In genomic region chr9:79571309-79572031, GRCh38 we compare ENCODE assay signal across 1 cellular context.
TF ChIP-seq lines count a peak whose summit lies in the region.

Gene TLE4 (plus strand): TSS chr9:79571965. CDS start chr9:79572791, 826 bp downstream.

TF ChIP-seq in HepG2, 621 proteins besides CTCF, POLR2A, EP300 and RAD21 (continued from another document and continues in another):
- TF ChIP-seq KIAA2018 (CRISPR knock-in tag; IDR thresholded peaks at IDR 0.05; ENCODE audit: borderline replicate concordance) (peak; percentile 96; the same call in 1 of the 2 replicates), ZNF576 (CRISPR knock-in tag; IDR thresholded peaks at IDR 0.05) (no peak), NFYB (CRISPR knock-in tag; IDR thresholded peaks at IDR 0.05) (peak; percentile 94), SP2 (CRISPR knock-in tag; IDR thresholded peaks at IDR 0.05) (peak; percentile 82), NFKB2 (CRISPR knock-in tag; IDR thresholded peaks at IDR 0.05; ENCODE audit: borderline replicate concordance) (0 out of 2 replicates have a peak, but pooled peaks have one; percentile 29), SYNCRIP (IDR thresholded peaks at IDR 0.05; ENCODE audit: insufficient read depth, low read depth, low read length) (no peak), ZFP91 (CRISPR knock-in tag; IDR thresholded peaks at IDR 0.05; ENCODE audit: borderline replicate concordance) (peak; percentile 41; the same call in 1 of the 2 replicates), ZNF574 (CRISPR knock-in tag; IDR thresholded peaks at IDR 0.05) (0 out of 2 replicates have a peak, but pooled peaks have one; percentile 32), YY1 (IDR thresholded peaks at IDR 0.05; ENCODE audit: insufficient read depth, insufficient replicate concordance, low read depth, low read length) (peak; percentile 6), TRIM22 (IDR thresholded peaks at IDR 0.05) (no peak), SP4 (CRISPR knock-in tag; IDR thresholded peaks at IDR 0.05) (peak; percentile 96), CENPT (CRISPR knock-in tag; IDR thresholded peaks at IDR 0.05; ENCODE audit: low read depth) (no peak), HDAC1 (CRISPR knock-in tag; IDR thresholded peaks at IDR 0.05) (peak; percentile 43; the same call in 1 of the 2 replicates), ZNF496 (CRISPR knock-in tag; IDR thresholded peaks at IDR 0.05; ENCODE audit: insufficient replicate concordance) (no peak), TEAD3 (CRISPR knock-in tag; optimal IDR thresholded peaks at IDR 0.05; ENCODE audit: borderline replicate concordance) (peak; percentile 5), HOXA9 (CRISPR knock-in tag; IDR thresholded peaks at IDR 0.05; ENCODE audit: borderline replicate concordance) (no peak), KDM2A (CRISPR knock-in tag; IDR thresholded peaks at IDR 0.05; ENCODE audit: borderline replicate concordance, low read depth) (peak; percentile 45; the same call in 1 of the 2 replicates), CREBL2 (CRISPR knock-in tag; IDR thresholded peaks at IDR 0.05; ENCODE audit: borderline replicate concordance) (no peak), ELF3 (CRISPR knock-in tag; IDR thresholded peaks at IDR 0.05) (no peak), ZNF550 (CRISPR knock-in tag; IDR thresholded peaks at IDR 0.05; ENCODE audit: borderline replicate concordance) (no peak), SAP130 (CRISPR knock-in tag; IDR thresholded peaks at IDR 0.05; ENCODE audit: low read depth) (peak; percentile 86), ARID4A (CRISPR knock-in tag; IDR thresholded peaks at IDR 0.05; ENCODE audit: borderline replicate concordance) (peak; percentile 70; the same call in 1 of the 2 replicates), RFX5 (IDR thresholded peaks at IDR 0.05; ENCODE audit: low read depth, low read length) (0 out of 2 replicates have a peak, but pooled peaks have one; percentile 44), CSRNP1 (CRISPR knock-in tag; IDR thresholded peaks at IDR 0.05) (no peak), HOXA5 (CRISPR knock-in tag; IDR thresholded peaks at IDR 0.05) (no peak), SUZ12 (IDR thresholded peaks at IDR 0.05; ENCODE audit: low read depth, low read length) (peak; percentile 72), HIC2 (CRISPR knock-in tag; IDR thresholded peaks at IDR 0.05; ENCODE audit: low read depth) (no peak), NPAS2 (CRISPR knock-in tag; IDR thresholded peaks at IDR 0.05; ENCODE audit: borderline replicate concordance) (no peak), ZNF616 (CRISPR knock-in tag; IDR thresholded peaks at IDR 0.05; ENCODE audit: low read depth) (no peak), BRCA1 (CRISPR knock-in tag; IDR thresholded peaks at IDR 0.05) (no peak)
